Comparison of ENCODE assay signal across 17 cellular contexts in genomic region chr2:46009315-46009714, GRCh38.
A peak's percentile ranks its signal among the peaks of the same experiment; 100 is the strongest.
DNase-seq lines count a peak whose midpoint lies in the region; ATAC-seq, FAIRE-seq and TF ChIP-seq lines count a peak whose summit lies in the region.
"Had no signal": no experiment of that assay in that cellular context is flagged by ENCODE, and none has a peak within 500 bp of the region (broad histone marks: within the 10 kb centered on the region; RNA-seq: fewer than 3 reads in every experiment).

No MANE protein-coding gene starts in this region.

- peaks cover 21% of the 10 kb centered on the region for H3K4me1 ChIP-seq in MM.1S (ENCODE audit: low read length)
- peaks cover 4% of the 10 kb centered on the region; the same call in 1 of the 2 replicates for H3K4me1 ChIP-seq in GM12878 (ENCODE audit: control insufficient read depth, insufficient read depth, low read length)
- H3K4me1 ChIP-seq in tibial artery: no peaks in the 10 kb centered on the region
- H3K4me1 ChIP-seq: BLaER1 had no signal

- CTCF ChIA-PET in GM12878 (lab: Yijun Ruan, JAX): interaction anchor here (0.6 to 1.6 kb wide), 5 partner anchors 16 to 641 kb away, joined by 3 to 13 read pairs (median 5); no protein-coding TSS in a partner anchor
- CTCF ChIA-PET in T-cell (lab: Charles Lee): no interaction called here

- no peaks in the 10 kb centered on the region for H3K9me3 Mint-ChIP-seq in T-cell
- H3K9me3 Mint-ChIP-seq: CD8-positive, alpha-beta memory T cell; IgD-negative memory B cell had no signal

- POLR2A ChIA-PET in GM12878 (lab: Charles Lee) (no interaction called here), T-cell (lab: Charles Lee) (no interaction called here)

- no peak overlapping the region for H3K4me3 ChIP-seq in GM12865 (ENCODE audit: low read depth, low read length)
- no peak overlapping the region for H3K4me3 ChIP-seq in MM.1S (ENCODE audit: low read length)
- no peak overlapping the region for H3K4me3 ChIP-seq in GM12878
- no peak overlapping the region for H3K4me3 ChIP-seq in tibial artery
- H3K4me3 ChIP-seq: BLaER1 had no signal

- no peaks in the 10 kb centered on the region for H3K4me1 Mint-ChIP-seq in T-cell
- H3K4me1 Mint-ChIP-seq: CD8-positive, alpha-beta memory T cell; IgD-negative memory B cell had no signal

- H3K27me3 ChIP-seq in MM.1S (replicated peaks; ENCODE audit: insufficient read depth, low read length) (no peaks in the 10 kb centered on the region), GM12878 (replicated peaks in 1 of 2; ENCODE audit: control insufficient read depth in 2 of 2, insufficient read depth in 2 of 2, low read length in 1 of 2) (no peaks in the 10 kb centered on the region), tibial artery (no peaks in the 10 kb centered on the region)
- H3K27me3 ChIP-seq: BLaER1 had no signal

- RAD21 ChIA-PET in GM12878 (lab: Charles Lee; ENCODE audit: unreplicated experiment): interaction anchor here (1.4 kb wide), 1 partner anchor 53 kb away, joined by 7 read pairs; no protein-coding TSS in a partner anchor

- TF ChIP-seq EP300 in GM12878 (IDR thresholded peaks at IDR 0.05; ENCODE audit: borderline replicate concordance in 1 of 2, control insufficient read depth in 1 of 2, low read depth in 2 of 2, low read length in 2 of 2): no peak

- H3K9ac ChIP-seq in MM.1S (ENCODE audit: low read length) (no peak overlapping the region), GM12878 (ENCODE audit: control insufficient read depth, insufficient read depth, low read length) (no peak overlapping the region)
- H3K9ac ChIP-seq: BLaER1 had no signal

- 85% methylated on average over 2 of the region's 2 CpGs for WGBS in GM12878 (ENCODE audit: insufficient coverage, insufficient replicate concordance, low lambda C conversion rate, missing lambda C conversion rate)

- peaks cover 57% of the 10 kb centered on the region for H3K36me3 Mint-ChIP-seq in T-cell

- SMC1A ChIA-PET in GM12878 (lab: Charles Lee; ENCODE audit: uncharacterized antibody, unreplicated experiment): interaction anchor here (0.9 to 1.2 kb wide), 3 partner anchors 10 to 451 kb away, joined by 3 to 6 read pairs (median 4); no protein-coding TSS in a partner anchor

- no peak for TF ChIP-seq RAD21 in GM12878 (IDR thresholded peaks at IDR 0.05; ENCODE audit: insufficient read depth, low read depth, low read length)

- intact Hi-C loops in GM12878 (cut with micrococcal nuclease; ENCODE audit: unreplicated experiment) (no loop called here), tibial artery (cut with DNase I; ENCODE audit: low total_unique reads) (loop anchor here (5.0 kb wide), 1 partner anchor 358 kb away; no protein-coding TSS in a partner anchor)

- DNase-seq in GM12865 (ENCODE audit: low read depth): peak; percentile 16
- DNase-seq in MM.1S: peak; percentile 31
- no peak for DNase-seq in GM12878 (ENCODE audit: low read depth, low spot score)
- no peak for DNase-seq in mesenteric fat pad (ENCODE audit: low spot score)
- no peak for DNase-seq in cortex of kidney (lab: John Stamatoyannopoulos, UW)
- DNase-seq in T-cell: no peak
- no peak for DNase-seq in tibial artery
- DNase-seq: 8988T; AML-193; Caco-2; CD8-positive, alpha-beta memory T cell; DMS53; KG1 had no signal

- no peak overlapping the region for H3K4me3 Mint-ChIP-seq in T-cell
- H3K4me3 Mint-ChIP-seq: CD8-positive, alpha-beta memory T cell; IgD-negative memory B cell had no signal

- H4K20me1 ChIP-seq in MM.1S (ENCODE audit: insufficient read depth, low read length) (no peaks in the 10 kb centered on the region), GM12878 (ENCODE audit: control insufficient read depth, insufficient read depth) (no peaks in the 10 kb centered on the region)

- ATAC-seq in GM19467 (IDR thresholded peaks at IDR 0.05; ENCODE audit: unreplicated experiment): peak; percentile 53
- ATAC-seq in GM12878: peak; percentile 62
- no peak for ATAC-seq in T-cell (replicated peaks in 1 of 4)

- H3K4me2 ChIP-seq in MM.1S (ENCODE audit: low read depth, low read length) (peak overlapping the region; percentile 29; the same call in 1 of the 2 replicates), GM12878 (ENCODE audit: control insufficient read depth, insufficient read depth) (no peak overlapping the region)
- H3K4me2 ChIP-seq: BLaER1 had no signal

- H3K27ac Mint-ChIP-seq in T-cell: no peak overlapping the region
- H3K27ac Mint-ChIP-seq: CD8-positive, alpha-beta memory T cell had no signal

- no peaks in the 10 kb centered on the region for H3K27me3 Mint-ChIP-seq in T-cell
- H3K27me3 Mint-ChIP-seq: CD8-positive, alpha-beta memory T cell; IgD-negative memory B cell had no signal

- no TSS peak for BruUV-seq in GM12878 (replicated peaks; lab: Mats Ljungman, UMichigan)

- no peak for TF ChIP-seq POLR2A in GM12878 (IDR thresholded peaks at IDR 0.05; ENCODE audit: low read depth, low read length)

- peak; percentile 13 for FAIRE-seq in GM12878 (lab: Jason Lieb, UNC)
- FAIRE-seq: GM12892 had no signal

- in situ Hi-C loops in GM12878 (cut with MboI): loop anchor here (25.0 kb wide), 1 partner anchor 628 kb away; no protein-coding TSS in a partner anchor

- H3K27ac ChIP-seq in MM.1S (ENCODE audit: low read length): no peak overlapping the region; the same call in 1 of the 2 replicates
- no peak overlapping the region for H3K27ac ChIP-seq in GM12878 (ENCODE audit: control insufficient read depth, insufficient read depth)
- H3K27ac ChIP-seq in tibial artery: no peak overlapping the region
- H3K27ac ChIP-seq: BLaER1 had no signal

- H2AFZ ChIP-seq in MM.1S (ENCODE audit: low read length) (no peak overlapping the region), GM12878 (ENCODE audit: control insufficient read depth, low read depth, low read length) (no peak overlapping the region)

- no peaks in the 10 kb centered on the region for H3F3A ChIP-seq in MM.1S (ENCODE audit: insufficient read depth, low read length)

- H3K36me3 ChIP-seq in MM.1S (replicated peaks; ENCODE audit: insufficient read depth, low read length) (no peaks in the 10 kb centered on the region), GM12878 (ENCODE audit: control insufficient read depth in 2 of 2, insufficient read depth in 2 of 2, low read length in 1 of 2) (peaks cover 1 to 7% of the 10 kb centered on the region in 2 experiments; a peak in 3 of 4 replicates), tibial artery (peaks cover 0 to 43% (median 4%) of the 10 kb centered on the region in 3 donors)

- no peak for TF ChIP-seq CTCF in GM12865 (IDR thresholded peaks at IDR 0.05; ENCODE audit: insufficient read depth, low read depth, low read length, missing control alignments)
- TF ChIP-seq CTCF in MM.1S (IDR thresholded peaks at IDR 0.05; ENCODE audit: low read length): no peak
- no peak for TF ChIP-seq CTCF in GM12878 (IDR thresholded peaks at IDR 0.05 in 2 of 3, conservative IDR thresholded peaks at IDR 0.05 in 1 of 3; ENCODE audit: control insufficient read depth in 2 of 3, extremely low read depth in 1 of 3, insufficient read depth in 1 of 3, low read depth in 3 of 3, low read length in 3 of 3)
- TF ChIP-seq CTCF in tibial artery (IDR thresholded peaks at IDR 0.05): no peak

- no peaks in the 10 kb centered on the region for H3K79me2 ChIP-seq in MM.1S (ENCODE audit: low read length)
- no peaks in the 10 kb centered on the region for H3K79me2 ChIP-seq in GM12878 (ENCODE audit: control insufficient read depth, insufficient read depth, low read length)

- H3K9me2 ChIP-seq in MM.1S (replicated peaks; ENCODE audit: insufficient read depth, low read length): no peaks in the 10 kb centered on the region

- H3K9me3 ChIP-seq in MM.1S (replicated peaks; ENCODE audit: insufficient read depth, low read length) (no peaks in the 10 kb centered on the region), GM12878 (replicated peaks; ENCODE audit: control insufficient read depth, insufficient read depth, low read length) (no peaks in the 10 kb centered on the region), tibial artery (no peaks in the 10 kb centered on the region)
- H3K9me3 ChIP-seq: BLaER1, Caco-2 had no signal

TF ChIP-seq in GM12878, 131 proteins besides CTCF, POLR2A, EP300 and RAD21:
- TF ChIP-seq MEF2B (IDR thresholded peaks at IDR 0.05; ENCODE audit: partially characterized antibody, poor library complexity, severe bottlenecking) (peak; percentile 78), KLF5 (IDR thresholded peaks at IDR 0.05; ENCODE audit: partially characterized antibody) (no peak), FOXK2 (IDR thresholded peaks at IDR 0.05) (no peak), NFIC (IDR thresholded peaks at IDR 0.05; ENCODE audit: low read depth, low read length) (0 out of 2 replicates have a peak, but pooled peaks have one; percentile 18), KDM1A (IDR thresholded peaks at IDR 0.05; ENCODE audit: borderline replicate concordance) (no peak), ZNF217 (IDR thresholded peaks at IDR 0.05) (peak; percentile 24; the same call in 1 of the 2 replicates)

Comparison
In these comparisons a context has a peak if more than half of its experiments do, and no peak if none do; other contexts are left out.
1. DNase-seq: peak in GM12865 (single experiment) and MM.1S (single experiment); none in GM12878 (single experiment), mesenteric fat pad (single experiment), cortex of kidney (single experiment), T-cell (0 of 34) and tibial artery (0 of 2).
2. ATAC-seq: peak in GM19467 (single experiment) and GM12878 (single experiment); none in T-cell (0 of 4).